ENCODE assay signal across 18 cellular contexts in the genomic region with DNA sequence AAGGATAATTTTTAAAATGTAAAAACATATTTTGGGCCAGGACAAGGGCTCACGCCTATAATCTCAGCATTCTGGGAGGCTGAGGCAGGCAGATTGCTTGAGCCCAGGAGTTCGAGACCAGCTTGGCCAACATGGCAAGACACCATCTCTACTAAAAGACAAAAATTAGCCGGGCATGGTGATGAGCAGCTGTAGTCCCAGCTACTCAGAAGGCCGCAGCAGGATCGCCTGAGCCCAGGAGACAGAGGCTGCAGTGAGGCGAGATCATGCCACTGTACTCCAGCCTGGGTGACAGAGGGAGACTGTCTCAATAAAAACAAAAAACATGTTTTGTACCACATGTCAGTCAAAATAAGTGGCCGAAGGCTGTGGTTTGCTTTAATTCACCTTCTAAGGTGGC.
DNase-seq lines count a peak whose midpoint lies in the region; ATAC-seq and TF ChIP-seq lines count a peak whose summit lies in the region.
"Had no signal": no experiment of that assay in that cellular context is flagged by ENCODE, and none has a peak within 500 bp of the region (broad histone marks: within the 10 kb centered on the region; RNA-seq: fewer than 3 reads in every experiment).

No MANE protein-coding gene starts in this region.

- no peaks in the 10 kb centered on the region for H3K9me2 ChIP-seq in hepatocyte (replicated peaks; ENCODE audit: insufficient read depth)

- H3K36me3 ChIP-seq in hepatocyte (replicated peaks; ENCODE audit: insufficient read depth, low read depth) (no peaks in the 10 kb centered on the region), spleen (no peaks in the 10 kb centered on the region), tibial nerve (no peaks in the 10 kb centered on the region)
- H3K36me3 ChIP-seq: neural progenitor cell had no signal

- CTCF ChIA-PET in activated CD4-positive, alpha-beta memory T cell treated with anti-CD3 and anti-CD28 coated beads, Interleukin-2, amount 10 ng/mL, durations not matched to agents 7 days and 5 days (lab: Charles Lee), result interaction anchor here (2.5 kb wide), 1 partner anchor 11 kb away, joined by 7 read pairs; no protein-coding TSS in a partner anchor

- intact Hi-C loops in spleen (cut with DNase I; ENCODE audit: low total_unique reads), result loop anchor here (10.0 kb wide), 1 partner anchor 126 kb away; a partner anchor contains a TSS

- TF ChIP-seq CTCF in hepatocyte (IDR thresholded peaks at IDR 0.05; ENCODE audit: poor library complexity) (no peak), spleen (IDR thresholded peaks at IDR 0.05 in 8 of 11, conservative IDR thresholded peaks at IDR 0.05 in 3 of 11) (no peak), tibial nerve (IDR thresholded peaks at IDR 0.05) (no peak)

- DNase-seq in activated CD8-positive, alpha-beta memory T cell treated with anti-CD3 and anti-CD28 coated beads, Interleukin-2, amount 50 U/mL, for 48 hours, result peak; percentile 42
- no peak for DNase-seq in activated CD8-positive, alpha-beta memory T cell treated with anti-CD3 and anti-CD28 coated beads for 24 hours
- peak in 1 of 3 donors; percentile 1 for DNase-seq in T-helper 17 cell
- no peak for DNase-seq in hepatocyte (ENCODE audit: low spot score)
- peak; percentile 23 for DNase-seq in spleen
- no peak for DNase-seq in NCI-H128 (lab: John Stamatoyannopoulos, UW; ENCODE audit: unreplicated experiment)
- DNase-seq in activated CD4-positive, alpha-beta memory T cell treated with anti-CD3 and anti-CD28 coated beads, Interleukin-2, amount 10 ng/mL, durations not matched to agents 7 days and 5 days, result no peak
- no peak for DNase-seq in tibial nerve (ENCODE audit: low spot score in 2 of 2)
- DNase-seq: C1 segment of cervical spinal cord, cerebellar nuclear complex, DMS 273 treated with DMSO at 0.1 percent for 48 hours, left cardiac atrium, midbrain, NCI-H1694, SHP77 treated with DMSO at 0.1 percent for 48 hours had no signal

- H3K4me3 ChIP-seq in hepatocyte, result no peak overlapping the region
- H3K4me3 ChIP-seq in spleen, result no peak overlapping the region
- H3K4me3 ChIP-seq in tibial nerve, result no peak overlapping the region
- H3K4me3 ChIP-seq: GM23338, neural progenitor cell had no signal

- peaks cover 66% of the 10 kb centered on the region for H3K79me2 ChIP-seq in hepatocyte

- H3K9me3 ChIP-seq in T-helper 17 cell (ENCODE audit: control insufficient read depth, low read length, poor library complexity, severe bottlenecking) (no peaks in the 10 kb centered on the region), hepatocyte (ENCODE audit: low read depth) (no peaks in the 10 kb centered on the region), spleen (no peaks in the 10 kb centered on the region), tibial nerve (no peaks in the 10 kb centered on the region)

- no peak overlapping the region for H2AFZ ChIP-seq in hepatocyte
- H2AFZ ChIP-seq: GM23338, neural progenitor cell had no signal

- H3K27ac ChIP-seq in hepatocyte, result peak overlapping the region; percentile 56
- peak overlapping the region in 1 of 8 donors; percentile 82 for H3K27ac ChIP-seq in spleen
- peak overlapping the region in 2 of 4 donors; percentile 71 to 72 for H3K27ac ChIP-seq in tibial nerve
- H3K27ac ChIP-seq: neural progenitor cell had no signal

- H3K36me3 Mint-ChIP-seq in T-helper 17 cell (ENCODE audit: low read depth), result peaks cover 2% of the 10 kb centered on the region
- peaks cover 5% of the 10 kb centered on the region for H3K36me3 Mint-ChIP-seq in activated CD4-positive, alpha-beta memory T cell treated with anti-CD3 and anti-CD28 coated beads, Interleukin-2, amount 10 ng/mL, durations not matched to agents 7 days and 5 days (ENCODE audit: low read depth)
- H3K36me3 Mint-ChIP-seq: neural progenitor cell had no signal

- H3K27me3 Mint-ChIP-seq in T-helper 17 cell, result no peaks in the 10 kb centered on the region
- no peaks in the 10 kb centered on the region for H3K27me3 Mint-ChIP-seq in activated CD4-positive, alpha-beta memory T cell treated with anti-CD3 and anti-CD28 coated beads, Interleukin-2, amount 10 ng/mL, durations not matched to agents 7 days and 5 days
- H3K27me3 Mint-ChIP-seq: activated naive CD4-positive, alpha-beta T cell treated with anti-CD3 and anti-CD28 coated beads, Interleukin-2, amount 50 U/mL, for 24 hours had no signal

- no peak overlapping the region for H3K4me2 ChIP-seq in hepatocyte
- H3K4me2 ChIP-seq: GM23338, neural progenitor cell had no signal

- no peak overlapping the region for H3K4me3 Mint-ChIP-seq in T-helper 17 cell
- H3K4me3 Mint-ChIP-seq in activated CD4-positive, alpha-beta memory T cell treated with anti-CD3 and anti-CD28 coated beads, Interleukin-2, amount 10 ng/mL, durations not matched to agents 7 days and 5 days, result no peak overlapping the region
- H3K4me3 Mint-ChIP-seq: GM23338, neural progenitor cell had no signal

- H3K4me1 Mint-ChIP-seq in T-helper 17 cell, result peaks cover 28% of the 10 kb centered on the region
- H3K4me1 Mint-ChIP-seq in activated CD4-positive, alpha-beta memory T cell treated with anti-CD3 and anti-CD28 coated beads, Interleukin-2, amount 10 ng/mL, durations not matched to agents 7 days and 5 days, result peaks cover 59% of the 10 kb centered on the region

- peak overlapping the region; percentile 59 for H3K27ac Mint-ChIP-seq in T-helper 17 cell
- H3K27ac Mint-ChIP-seq in activated CD4-positive, alpha-beta memory T cell treated with anti-CD3 and anti-CD28 coated beads, Interleukin-2, amount 10 ng/mL, durations not matched to agents 7 days and 5 days, result no peak overlapping the region
- H3K27ac Mint-ChIP-seq: neural progenitor cell had no signal

- TF ChIP-seq POLR2A in spleen (IDR thresholded peaks at IDR 0.05) (no peak), tibial nerve (IDR thresholded peaks at IDR 0.05) (no peak)

- H3K27me3 ChIP-seq in hepatocyte (no peaks in the 10 kb centered on the region), spleen (replicated peaks in 1 of 7) (peaks cover 0 to 17% (median 0%) of the 10 kb centered on the region in 7 donors), tibial nerve (no peaks in the 10 kb centered on the region)
- H3K27me3 ChIP-seq: neural progenitor cell had no signal

- 96% methylated on average over 7 of the region's 7 CpGs for WGBS in hepatocyte (ENCODE audit: low lambda C conversion rate, missing lambda C conversion rate)
- WGBS in spleen, 5 donors, result 89 to 95% (median 94%) methylated on average over 7 of the region's 7 CpGs
- 90 to 98% methylated on average over 7 of the region's 7 CpGs for WGBS in tibial nerve, 2 donors

- TF ChIP-seq EP300 in tibial nerve (IDR thresholded peaks at IDR 0.05), result no peak

- peaks cover 30% of the 10 kb centered on the region for H3K4me1 ChIP-seq in hepatocyte (ENCODE audit: insufficient read depth)
- peaks cover 9 to 77% (median 48%) of the 10 kb centered on the region in 6 donors for H3K4me1 ChIP-seq in spleen
- peaks cover 0 to 61% (median 45%) of the 10 kb centered on the region in 4 donors for H3K4me1 ChIP-seq in tibial nerve

- H3K9me3 Mint-ChIP-seq in activated CD4-positive, alpha-beta memory T cell treated with anti-CD3 and anti-CD28 coated beads, Interleukin-2, amount 10 ng/mL, durations not matched to agents 7 days and 5 days, result no peaks in the 10 kb centered on the region
- H3K9me3 Mint-ChIP-seq: activated naive CD4-positive, alpha-beta T cell treated with anti-CD3 and anti-CD28 coated beads, Interleukin-2, amount 50 U/mL, for 24 hours; neural progenitor cell had no signal

- POLR2A ChIA-PET in activated CD4-positive, alpha-beta memory T cell treated with anti-CD3 and anti-CD28 coated beads, Interleukin-2, amount 10 ng/mL, durations not matched to agents 7 days and 5 days (lab: Charles Lee), result interaction anchor here (2.5 kb wide), 1 partner anchor 123 kb away, joined by 6 read pairs; a partner anchor contains a TSS

- H4K20me1 ChIP-seq in hepatocyte (ENCODE audit: insufficient read depth, poor library complexity, severe bottlenecking), result peaks cover 7% of the 10 kb centered on the region

- ATAC-seq in T-helper 17 cell, result no peak
- ATAC-seq: GM23338, left cardiac atrium had no signal

Comparison
In these comparisons a context has a peak if more than half of its experiments do, and no peak if none do; other contexts are left out.
1. DNase-seq: peak in activated CD8-positive, alpha-beta memory T cell treated with anti-CD3 and anti-CD28 coated beads, Interleukin-2, amount 50 U/mL, for 48 hours (single experiment) and spleen (single experiment); none in activated CD8-positive, alpha-beta memory T cell treated with anti-CD3 and anti-CD28 coated beads for 24 hours (single experiment), hepatocyte (single experiment), NCI-H128 (single experiment), activated CD4-positive, alpha-beta memory T cell treated with anti-CD3 and anti-CD28 coated beads, Interleukin-2, amount 10 ng/mL, durations not matched to agents 7 days and 5 days (single experiment) and tibial nerve (0 of 2).